ENCODE assay signal across 18 cellular contexts in the genomic region with DNA sequence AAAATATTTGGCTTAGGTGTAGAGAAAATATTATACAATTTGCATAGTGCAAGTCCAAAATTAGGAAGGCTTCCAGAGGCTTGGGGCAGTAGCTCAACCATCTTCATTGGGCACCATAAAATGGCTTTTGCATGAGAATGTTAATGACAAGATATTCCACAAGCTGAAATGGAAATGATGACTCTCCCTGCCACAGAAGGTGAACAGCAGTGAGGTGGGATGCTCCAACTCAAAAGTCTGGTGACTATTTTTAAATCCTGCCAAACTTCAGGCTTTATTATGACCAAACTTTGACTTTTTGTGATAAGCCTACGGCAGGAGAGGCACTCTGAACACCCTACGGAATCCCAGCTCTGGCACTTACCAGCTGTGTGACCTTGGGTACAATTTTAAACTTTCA. TPM values are rescaled to one million over a fixed set of nuclear protein-coding genes. Genes with fewer than 3 reads are reported as not detected.
A peak's percentile ranks its signal among the peaks of the same experiment; 100 is the strongest.
DNase-seq lines count a peak whose midpoint lies in the region; ATAC-seq and TF ChIP-seq lines count a peak whose summit lies in the region.
"Had no signal": no experiment of that assay in that cellular context is flagged by ENCODE, and none has a peak within 500 bp of the region (broad histone marks: within the 10 kb centered on the region; RNA-seq: fewer than 3 reads in every experiment).

No MANE protein-coding gene starts in this region.

- H3K36me3 Mint-ChIP-seq in activated CD8-positive, alpha-beta T cell treated with anti-CD3 and anti-CD28 coated beads for 36 hours (ENCODE audit: low read depth), result peaks cover 76% of the 10 kb centered on the region
- H3K36me3 Mint-ChIP-seq in activated CD8-positive, alpha-beta T cell treated with anti-CD3 and anti-CD28 coated beads, Interleukin-2, amount 10 ng/mL, durations not matched to agents 7 days and 5 days (ENCODE audit: low read depth), result peaks cover 83% of the 10 kb centered on the region
- H3K36me3 Mint-ChIP-seq in T-cell, result peaks cover 68% of the 10 kb centered on the region
- H3K36me3 Mint-ChIP-seq in effector memory CD8-positive, alpha-beta T cell (ENCODE audit: insufficient read depth), result peaks cover 60% of the 10 kb centered on the region
- H3K36me3 Mint-ChIP-seq in stimulated activated effector memory CD8-positive, alpha-beta T cell treated with anti-CD3 and anti-CD28 coated beads, Interleukin-12 subunit alpha, Interleukin-12 subunit beta, amount 100 ng/mL, for 72 hours, result peaks cover 39% of the 10 kb centered on the region

- CTCF ChIA-PET in activated CD8-positive, alpha-beta T cell treated with anti-CD3 and anti-CD28 coated beads for 36 hours (lab: Charles Lee), result interaction anchor here (0.8 to 2.2 kb wide), 7 partner anchors 8 to 225 kb away, joined by 3 to 19 read pairs (median 5); no protein-coding TSS in a partner anchor
- CTCF ChIA-PET in activated CD8-positive, alpha-beta T cell treated with anti-CD3 and anti-CD28 coated beads, Interleukin-2, amount 10 ng/mL, durations not matched to agents 7 days and 5 days (lab: Charles Lee), result interaction anchor here (0.6 to 1.8 kb wide), 8 partner anchors 9 to 965 kb away, joined by 3 to 7 read pairs (median 5); a partner anchor contains a TSS
- CTCF ChIA-PET in T-cell (lab: Charles Lee), result interaction anchor here in 1 of 2 donors (0.7 to 1.7 kb wide), 4 partner anchors 18 to 61 kb away, joined by 3 to 8 read pairs (median 3); no protein-coding TSS in a partner anchor

- in situ Hi-C loops in HAP-1 (cut with MboI; ENCODE audit: low sequenced_read_pairs), result no loop called here

- H3K27ac Mint-ChIP-seq in activated CD8-positive, alpha-beta T cell treated with anti-CD3 and anti-CD28 coated beads for 36 hours, result peak overlapping the region; percentile 74
- no peak overlapping the region for H3K27ac Mint-ChIP-seq in activated CD8-positive, alpha-beta T cell treated with anti-CD3 and anti-CD28 coated beads, Interleukin-2, amount 10 ng/mL, durations not matched to agents 7 days and 5 days
- H3K27ac Mint-ChIP-seq in T-cell, result peak overlapping the region; percentile 6 to 24
- peak overlapping the region; percentile 57 to 88 for H3K27ac Mint-ChIP-seq in effector memory CD8-positive, alpha-beta T cell
- H3K27ac Mint-ChIP-seq in stimulated activated effector memory CD8-positive, alpha-beta T cell treated with anti-CD3 and anti-CD28 coated beads, Interleukin-12 subunit alpha, Interleukin-12 subunit beta, amount 100 ng/mL, for 72 hours, result no peak overlapping the region

- peaks cover 79% of the 10 kb centered on the region for H3K4me1 Mint-ChIP-seq in activated CD8-positive, alpha-beta T cell treated with anti-CD3 and anti-CD28 coated beads for 36 hours (ENCODE audit: low read depth)
- H3K4me1 Mint-ChIP-seq in activated CD8-positive, alpha-beta T cell treated with anti-CD3 and anti-CD28 coated beads, Interleukin-2, amount 10 ng/mL, durations not matched to agents 7 days and 5 days (ENCODE audit: low read depth), result peaks cover 78% of the 10 kb centered on the region
- peaks cover 80 to 87% (median 83%) of the 10 kb centered on the region in 3 donors for H3K4me1 Mint-ChIP-seq in T-cell
- H3K4me1 Mint-ChIP-seq in effector memory CD8-positive, alpha-beta T cell (ENCODE audit: low read depth in 2 of 2), result peaks cover 58 to 78% of the 10 kb centered on the region in 2 donors
- H3K4me1 Mint-ChIP-seq in stimulated activated effector memory CD8-positive, alpha-beta T cell treated with anti-CD3 and anti-CD28 coated beads, Interleukin-12 subunit alpha, Interleukin-12 subunit beta, amount 100 ng/mL, for 72 hours, result peaks cover 70% of the 10 kb centered on the region

- no peaks in the 10 kb centered on the region for H3K27me3 ChIP-seq in HAP-1 (ENCODE audit: low read depth)
- H3K27me3 ChIP-seq: BLaER1 had no signal

- no peaks in the 10 kb centered on the region for H3K9me3 Mint-ChIP-seq in activated CD8-positive, alpha-beta T cell treated with anti-CD3 and anti-CD28 coated beads for 36 hours
- H3K9me3 Mint-ChIP-seq in activated CD8-positive, alpha-beta T cell treated with anti-CD3 and anti-CD28 coated beads, Interleukin-2, amount 10 ng/mL, durations not matched to agents 7 days and 5 days (ENCODE audit: insufficient read depth), result no peaks in the 10 kb centered on the region
- H3K9me3 Mint-ChIP-seq in T-cell, result no peaks in the 10 kb centered on the region
- H3K9me3 Mint-ChIP-seq in effector memory CD8-positive, alpha-beta T cell, result no peaks in the 10 kb centered on the region
- H3K9me3 Mint-ChIP-seq in stimulated activated effector memory CD8-positive, alpha-beta T cell treated with anti-CD3 and anti-CD28 coated beads, Interleukin-12 subunit alpha, Interleukin-12 subunit beta, amount 100 ng/mL, for 72 hours, result no peaks in the 10 kb centered on the region

- no peak for TF ChIP-seq CTCF in activated CD8-positive, alpha-beta T cell treated with anti-CD3 and anti-CD28 coated beads for 36 hours (IDR thresholded peaks at IDR 0.05)

- H3K36me3 ChIP-seq in HAP-1 (replicated peaks), result no peaks in the 10 kb centered on the region
- H3K36me3 ChIP-seq: BLaER1 had no signal

- no peak overlapping the region for H3K4me3 Mint-ChIP-seq in activated CD8-positive, alpha-beta T cell treated with anti-CD3 and anti-CD28 coated beads for 36 hours
- H3K4me3 Mint-ChIP-seq in activated CD8-positive, alpha-beta T cell treated with anti-CD3 and anti-CD28 coated beads, Interleukin-2, amount 10 ng/mL, durations not matched to agents 7 days and 5 days, result no peak overlapping the region
- H3K4me3 Mint-ChIP-seq in T-cell, result no peak overlapping the region
- peak overlapping the region in 1 of 2 donors; percentile 15 for H3K4me3 Mint-ChIP-seq in effector memory CD8-positive, alpha-beta T cell
- peak overlapping the region; percentile 40 for H3K4me3 Mint-ChIP-seq in stimulated activated effector memory CD8-positive, alpha-beta T cell treated with anti-CD3 and anti-CD28 coated beads, Interleukin-12 subunit alpha, Interleukin-12 subunit beta, amount 100 ng/mL, for 72 hours

- ATAC-seq in activated CD8-positive, alpha-beta T cell treated with anti-CD3 and anti-CD28 coated beads for 36 hours, result peak; percentile 11
- no peak for ATAC-seq in activated CD8-positive, alpha-beta T cell treated with anti-CD3 and anti-CD28 coated beads, Interleukin-2, amount 10 ng/mL, durations not matched to agents 7 days and 5 days
- ATAC-seq in T-cell (replicated peaks in 1 of 4), result no peak
- no peak for ATAC-seq in effector memory CD8-positive, alpha-beta T cell (replicated peaks)
- no peak for ATAC-seq in stimulated activated effector memory CD8-positive, alpha-beta T cell treated with anti-CD3 and anti-CD28 coated beads, Interleukin-12 subunit alpha, Interleukin-12 subunit beta, amount 100 ng/mL, for 72 hours
- ATAC-seq in Right ventricle myocardium inferior, result no peak
- ATAC-seq: HepG2 had no signal

- intact Hi-C loops in activated CD8-positive, alpha-beta T cell treated with anti-CD3 and anti-CD28 coated beads for 36 hours (cut with micrococcal nuclease), result no loop called here
- intact Hi-C loops in Right ventricle myocardium inferior (cut with DNase I), result no loop called here

- peaks cover 7% of the 10 kb centered on the region; the same call in 1 of the 2 replicates for H3K4me1 ChIP-seq in HAP-1
- H3K4me1 ChIP-seq: BLaER1 had no signal

- no peaks in the 10 kb centered on the region for H3K27me3 Mint-ChIP-seq in activated CD8-positive, alpha-beta T cell treated with anti-CD3 and anti-CD28 coated beads for 36 hours
- no peaks in the 10 kb centered on the region for H3K27me3 Mint-ChIP-seq in activated CD8-positive, alpha-beta T cell treated with anti-CD3 and anti-CD28 coated beads, Interleukin-2, amount 10 ng/mL, durations not matched to agents 7 days and 5 days (ENCODE audit: low read depth)
- H3K27me3 Mint-ChIP-seq in T-cell, result no peaks in the 10 kb centered on the region
- H3K27me3 Mint-ChIP-seq in effector memory CD8-positive, alpha-beta T cell, result no peaks in the 10 kb centered on the region

- DNase-seq in activated CD8-positive, alpha-beta T cell treated with anti-CD3 and anti-CD28 coated beads for 36 hours, result no peak
- no peak for DNase-seq in activated CD8-positive, alpha-beta T cell treated with anti-CD3 and anti-CD28 coated beads, Interleukin-2, amount 10 ng/mL, durations not matched to agents 7 days and 5 days
- DNase-seq in T-cell (no peak), Right ventricle myocardium inferior (ENCODE audit: missing footprints) (no peak), AML-193 (lab: John Stamatoyannopoulos, UW) (no peak), HAP-1 (ENCODE audit: low spot score in 2 of 2) (no peak)
- no peak for DNase-seq in effector memory CD8-positive, alpha-beta T cell
- DNase-seq in stimulated activated effector memory CD8-positive, alpha-beta T cell treated with anti-CD3 and anti-CD28 coated beads, Interleukin-12 subunit alpha, Interleukin-12 subunit beta, amount 100 ng/mL, for 72 hours (ENCODE audit: low spot score in 2 of 2), result no peak
- DNase-seq: GF-D8, GM23248, KG1, NCI-H1436, NCI-H2029, NCI-H2171, NCI-H446, NCI-H69 had no signal

- no peak overlapping the region for H3K4me3 ChIP-seq in HAP-1
- H3K4me3 ChIP-seq: BLaER1, GM23248 had no signal

- POLR2A ChIA-PET in activated CD8-positive, alpha-beta T cell treated with anti-CD3 and anti-CD28 coated beads for 36 hours (lab: Charles Lee), result interaction anchor here (0.6 to 1.7 kb wide), 3 partner anchors 10 to 43 kb away, joined by 3 to 8 read pairs (median 4); no protein-coding TSS in a partner anchor
- POLR2A ChIA-PET in activated CD8-positive, alpha-beta T cell treated with anti-CD3 and anti-CD28 coated beads, Interleukin-2, amount 10 ng/mL, durations not matched to agents 7 days and 5 days (lab: Charles Lee), result interaction anchor here (0.7 to 1.2 kb wide), 3 partner anchors 10 to 131 kb away, joined by 4 to 6 read pairs (median 4); no protein-coding TSS in a partner anchor
- POLR2A ChIA-PET in T-cell (lab: Charles Lee), result interaction anchor here (0.6 to 1.0 kb wide), 3 partner anchors 17 to 810 kb away, joined by 3 to 5 read pairs (median 3); no protein-coding TSS in a partner anchor

- H3K9me3 ChIP-seq in HAP-1, result no peaks in the 10 kb centered on the region
- H3K9me3 ChIP-seq: BLaER1 had no signal

RNA-seq across cellular contexts. Expression of a gene that starts 37.6 kb away (rescaled TPM):
- total RNA-seq in activated CD8-positive, alpha-beta T cell treated with anti-CD3 and anti-CD28 coated beads for 36 hours, result 10 to 100 TPM; 63.0 to 66.5 TPM
- total RNA-seq in activated CD8-positive, alpha-beta T cell treated with anti-CD3 and anti-CD28 coated beads, Interleukin-2, amount 10 ng/mL, durations not matched to agents 7 days and 5 days, result 100 to 1,000 TPM in 1 of 2 experiments, 10 to 100 TPM in 1; 94.6 to 101 TPM
- total RNA-seq in T-cell, result 100 to 1,000 TPM in 4 of 5 donors, 10 to 100 TPM in 1; 93.4 to 132 (median 124) TPM
- total RNA-seq in Right ventricle myocardium inferior, result 19.0 TPM

Comparison
In these comparisons a context has a peak if more than half of its experiments do, and no peak if none do; other contexts are left out.
1. H3K27ac Mint-ChIP-seq: peak in activated CD8-positive, alpha-beta T cell treated with anti-CD3 and anti-CD28 coated beads for 36 hours (single experiment), T-cell (2 of 2) and effector memory CD8-positive, alpha-beta T cell (2 of 2); none in activated CD8-positive, alpha-beta T cell treated with anti-CD3 and anti-CD28 coated beads, Interleukin-2, amount 10 ng/mL, durations not matched to agents 7 days and 5 days (single experiment) and stimulated activated effector memory CD8-positive, alpha-beta T cell treated with anti-CD3 and anti-CD28 coated beads, Interleukin-12 subunit alpha, Interleukin-12 subunit beta, amount 100 ng/mL, for 72 hours (single experiment).